In the genomic region with DNA sequence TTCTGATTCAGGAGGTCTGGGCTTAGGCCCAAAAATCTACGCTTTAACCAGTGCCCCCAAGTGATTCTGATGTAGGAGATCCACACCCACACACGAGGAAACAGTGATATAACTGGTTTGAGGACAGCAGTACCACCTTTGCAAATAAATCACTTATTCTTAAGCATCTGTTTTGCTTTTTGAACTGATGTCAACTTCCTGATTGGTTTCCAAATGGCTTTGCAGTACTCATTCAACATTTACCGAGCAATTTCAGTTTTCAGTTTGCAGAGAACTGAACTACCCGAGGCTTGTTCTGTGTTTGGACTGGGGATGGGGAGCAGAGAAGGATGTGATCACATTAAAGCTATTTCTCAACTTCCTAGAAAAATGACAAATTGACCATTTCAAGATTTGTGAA, we compare ENCODE assay signal across 1 cellular context.
TF ChIP-seq lines count a peak whose summit lies in the region.

No MANE protein-coding gene starts in this region.

TF ChIP-seq in SK-N-SH, 30 proteins besides CTCF, POLR2A, EP300 and RAD21 (continued from another document):
- no peak for TF ChIP-seq EZH2phosphoT487 (IDR thresholded peaks at IDR 0.05; ENCODE audit: borderline replicate concordance, low read depth)
- TF ChIP-seq SIN3A (IDR thresholded peaks at IDR 0.05; ENCODE audit: borderline replicate concordance, low read depth, low read length), result no peak
- no peak for TF ChIP-seq MEF2A (IDR thresholded peaks at IDR 0.05; ENCODE audit: borderline replicate concordance, low read depth)
- no peak for TF ChIP-seq TAF1 (IDR thresholded peaks at IDR 0.05; ENCODE audit: borderline replicate concordance, low read depth, low read length)
- no peak for TF ChIP-seq NRF1 (IDR thresholded peaks at IDR 0.05; ENCODE audit: low read depth, low read length)
- no peak for TF ChIP-seq NFIC (IDR thresholded peaks at IDR 0.05; ENCODE audit: borderline replicate concordance)
- TF ChIP-seq, protein P1, sequence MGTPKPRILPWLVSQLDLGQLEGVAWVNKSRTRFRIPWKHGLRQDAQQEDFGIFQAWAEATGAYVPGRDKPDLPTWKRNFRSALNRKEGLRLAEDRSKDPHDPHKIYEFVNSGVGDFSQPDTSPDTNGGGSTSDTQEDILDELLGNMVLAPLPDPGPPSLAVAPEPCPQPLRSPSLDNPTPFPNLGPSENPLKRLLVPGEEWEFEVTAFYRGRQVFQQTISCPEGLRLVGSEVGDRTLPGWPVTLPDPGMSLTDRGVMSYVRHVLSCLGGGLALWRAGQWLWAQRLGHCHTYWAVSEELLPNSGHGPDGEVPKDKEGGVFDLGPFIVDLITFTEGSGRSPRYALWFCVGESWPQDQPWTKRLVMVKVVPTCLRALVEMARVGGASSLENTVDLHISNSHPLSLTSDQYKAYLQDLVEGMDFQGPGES (IDR thresholded peaks at IDR 0.05; ENCODE audit: low read depth, low read length), result no peak
- TF ChIP-seq, protein P2, sequence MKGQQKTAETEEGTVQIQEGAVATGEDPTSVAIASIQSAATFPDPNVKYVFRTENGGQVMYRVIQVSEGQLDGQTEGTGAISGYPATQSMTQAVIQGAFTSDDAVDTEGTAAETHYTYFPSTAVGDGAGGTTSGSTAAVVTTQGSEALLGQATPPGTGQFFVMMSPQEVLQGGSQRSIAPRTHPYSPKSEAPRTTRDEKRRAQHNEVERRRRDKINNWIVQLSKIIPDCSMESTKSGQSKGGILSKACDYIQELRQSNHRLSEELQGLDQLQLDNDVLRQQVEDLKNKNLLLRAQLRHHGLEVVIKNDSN (IDR thresholded peaks at IDR 0.05; ENCODE audit: borderline replicate concordance, low read depth), result no peak
- no peak for TF ChIP-seq RFX5 (IDR thresholded peaks at IDR 0.05; ENCODE audit: low read length)
